ENCODE assay signal across 19 cellular contexts in genomic region chr3:171054231-171054630, GRCh38. TPM values are rescaled to one million over a fixed set of nuclear protein-coding genes. Genes with fewer than 3 reads are reported as not detected.
DNase-seq lines count a peak whose midpoint lies in the region; ATAC-seq, FAIRE-seq and TF ChIP-seq lines count a peak whose summit lies in the region.
"Had no signal": no experiment of that assay in that cellular context is flagged by ENCODE, and none has a peak within 500 bp of the region (broad histone marks: within the 10 kb centered on the region; RNA-seq: fewer than 3 reads in every experiment).

No MANE protein-coding gene starts in this region.

- no peak overlapping the region for H3K27ac Mint-ChIP-seq in effector memory CD8-positive, alpha-beta T cell

- TF ChIP-seq POLR2A in A549 (IDR thresholded peaks at IDR 0.05; ENCODE audit: low read length), result no peak

- H3K36me3 ChIP-seq in PC-9 (ENCODE audit: low read depth) (no peaks in the 10 kb centered on the region), lower lobe of right lung (no peaks in the 10 kb centered on the region)

- TF ChIP-seq RAD21 in A549 (conservative IDR thresholded peaks at IDR 0.05 in 1 of 2, IDR thresholded peaks at IDR 0.05 in 1 of 2), result no peak

- TF ChIP-seq CTCF in A549 (IDR thresholded peaks at IDR 0.05) (no peak), PC-9 (conservative IDR thresholded peaks at IDR 0.05) (no peak), lower lobe of right lung (IDR thresholded peaks at IDR 0.05) (no peak)

- no peak overlapping the region for H2AFZ ChIP-seq in PC-9

- WGBS in A549 (ENCODE audit: missing lambda C conversion rate), result 53% methylated on average over 1 of the region's 1 CpG

- H3K4me1 ChIP-seq in A549, result peaks cover 58% of the 10 kb centered on the region
- peaks cover 43% of the 10 kb centered on the region for H3K4me1 ChIP-seq in PC-9 (replicated peaks; ENCODE audit: insufficient read depth)
- H3K4me1 ChIP-seq in lower lobe of right lung, result no peaks in the 10 kb centered on the region

- DNase-seq in A549 (ENCODE audit: low read depth in 1 of 2, low spot score in 1 of 2) (no peak), PC-9 (no peak), kidney glomerular epithelial cell (lab: John Stamatoyannopoulos, UW) (peak; percentile 42), lower lobe of right lung (no peak)
- DNase-seq in stimulated activated naive CD8-positive, alpha-beta T cell treated with anti-CD3 and anti-CD28 coated beads, Interleukin-15, Interleukin-2, amounts not matched to agents 100 U/mL and 50 U/mL, for 24 hours, result no peak
- DNase-seq in effector memory CD8-positive, alpha-beta T cell, result no peak
- DNase-seq: C1 segment of cervical spinal cord; CD4-positive, alpha-beta memory T cell; COR-L47; DMS153; DND-41; H7; HCEC 1CT had no signal

- H3K4me3 ChIP-seq in A549 (no peak overlapping the region), PC-9 (no peak overlapping the region), lower lobe of right lung (no peak overlapping the region)

- FAIRE-seq in A549 (lab: Jason Lieb, UNC), result no peak
- FAIRE-seq: A204.1, G401.6, GM12892, H1 had no signal

- no peaks in the 10 kb centered on the region for H3K4me1 Mint-ChIP-seq in effector memory CD8-positive, alpha-beta T cell (ENCODE audit: low read depth in 2 of 2)

- no TSS peak for BruUV-seq in PC-9 (replicated peaks; lab: Mats Ljungman, UMichigan)

- no peaks in the 10 kb centered on the region for H3K9me2 ChIP-seq in PC-9 (ENCODE audit: insufficient read depth)

- peak overlapping the region; percentile 68 to 86; a peak in 3 of 6 replicates for H3K27ac ChIP-seq in A549
- H3K27ac ChIP-seq in PC-9, result peak overlapping the region; percentile 81
- no peak overlapping the region for H3K27ac ChIP-seq in lower lobe of right lung
- H3K27ac ChIP-seq: 22Rv1 had no signal

- H4K20me1 ChIP-seq in PC-9 (ENCODE audit: insufficient read depth), result no peaks in the 10 kb centered on the region

- no peaks in the 10 kb centered on the region for H3K27me3 ChIP-seq in PC-9 (ENCODE audit: insufficient read depth, low read depth)
- H3K27me3 ChIP-seq in lower lobe of right lung (ENCODE audit: low read depth), result no peaks in the 10 kb centered on the region

- peaks cover 2% of the 10 kb centered on the region for H3K36me3 Mint-ChIP-seq in effector memory CD8-positive, alpha-beta T cell (ENCODE audit: insufficient read depth)

- H3K9me3 ChIP-seq in A549 (no peaks in the 10 kb centered on the region), PC-9 (ENCODE audit: insufficient read depth, low read depth) (peaks cover 5% of the 10 kb centered on the region; the same call in 1 of the 2 replicates), lower lobe of right lung (no peaks in the 10 kb centered on the region)

- H3K4me3 Mint-ChIP-seq in effector memory CD8-positive, alpha-beta T cell, result no peak overlapping the region
- H3K4me3 Mint-ChIP-seq: CD4-positive, alpha-beta memory T cell had no signal

- CTCF ChIA-PET in A549 (lab: Yijun Ruan, JAX) (interaction anchor here (1.2 to 1.9 kb wide), 2 partner anchors 93 to 129 kb away, joined by 3 to 6 read pairs; no protein-coding TSS in a partner anchor), PC-9 (lab: Charles Lee) (interaction anchor here (0.7 kb wide), 1 partner anchor 1278 kb away, joined by 4 read pairs; no protein-coding TSS in a partner anchor)

- no peaks in the 10 kb centered on the region for H3K79me2 ChIP-seq in PC-9 (ENCODE audit: low read depth)

- H3K27me3 Mint-ChIP-seq in effector memory CD8-positive, alpha-beta T cell, result peaks cover 0 to 6% of the 10 kb centered on the region in 2 donors
- H3K27me3 Mint-ChIP-seq: CD4-positive, alpha-beta memory T cell had no signal

- peak overlapping the region; percentile 81; the same call in 2 of the 3 replicates for H3K4me2 ChIP-seq in A549
- H3K4me2 ChIP-seq in PC-9, result no peak overlapping the region; the same call in 1 of the 2 replicates

- no peaks in the 10 kb centered on the region for H3K9me3 Mint-ChIP-seq in effector memory CD8-positive, alpha-beta T cell

- intact Hi-C loops in PC-9 (cut with micrococcal nuclease; ENCODE audit: unreplicated experiment) (loop anchor here (10.0 kb wide), 1 partner anchor 1291 kb away; no protein-coding TSS in a partner anchor), lower lobe of right lung (cut with DNase I) (no loop called here)

- peaks cover 27% of the 10 kb centered on the region for H3F3A ChIP-seq in PC-9 (ENCODE audit: insufficient read depth, low read depth)

- POLR2A ChIA-PET in A549 (lab: Yijun Ruan, JAX) (no interaction called here), PC-9 (lab: Charles Lee; ENCODE audit: unreplicated experiment) (no interaction called here)

- ATAC-seq in A549, result no peak
- ATAC-seq in stimulated activated naive CD8-positive, alpha-beta T cell treated with anti-CD3 and anti-CD28 coated beads, Interleukin-15, Interleukin-2, amounts not matched to agents 100 U/mL and 50 U/mL, for 24 hours, result no peak
- no peak for ATAC-seq in lower lobe of right lung
- no peak for ATAC-seq in effector memory CD8-positive, alpha-beta T cell (replicated peaks)

- no peak for TF ChIP-seq EP300 in A549 (IDR thresholded peaks at IDR 0.05)

TF ChIP-seq in A549, 52 proteins besides CTCF, POLR2A, EP300 and RAD21:
- TF ChIP-seq, protein P1, sequence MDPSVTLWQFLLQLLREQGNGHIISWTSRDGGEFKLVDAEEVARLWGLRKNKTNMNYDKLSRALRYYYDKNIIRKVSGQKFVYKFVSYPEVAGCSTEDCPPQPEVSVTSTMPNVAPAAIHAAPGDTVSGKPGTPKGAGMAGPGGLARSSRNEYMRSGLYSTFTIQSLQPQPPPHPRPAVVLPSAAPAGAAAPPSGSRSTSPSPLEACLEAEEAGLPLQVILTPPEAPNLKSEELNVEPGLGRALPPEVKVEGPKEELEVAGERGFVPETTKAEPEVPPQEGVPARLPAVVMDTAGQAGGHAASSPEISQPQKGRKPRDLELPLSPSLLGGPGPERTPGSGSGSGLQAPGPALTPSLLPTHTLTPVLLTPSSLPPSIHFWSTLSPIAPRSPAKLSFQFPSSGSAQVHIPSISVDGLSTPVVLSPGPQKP (IDR thresholded peaks at IDR 0.05; ENCODE audit: low read depth, low read length), result no peak
- no peak for TF ChIP-seq MAX (IDR thresholded peaks at IDR 0.05)
- TF ChIP-seq HMGXB4 (CRISPR knock-in tag; IDR thresholded peaks at IDR 0.05; ENCODE audit: borderline replicate concordance), result no peak
- no peak for TF ChIP-seq HOXB13 (CRISPR knock-in tag; IDR thresholded peaks at IDR 0.05; ENCODE audit: low read depth)
- TF ChIP-seq SREBF2 (IDR thresholded peaks at IDR 0.05), result no peak
- no peak for TF ChIP-seq FOSL2 (IDR thresholded peaks at IDR 0.05)
- TF ChIP-seq FOSL2 (CRISPR knock-in tag; IDR thresholded peaks at IDR 0.05), result no peak
- no peak for TF ChIP-seq MAFK (IDR thresholded peaks at IDR 0.05; ENCODE audit: partially characterized antibody)
- TF ChIP-seq TP53 (CRISPR knock-in tag; IDR thresholded peaks at IDR 0.05), result no peak
- no peak for TF ChIP-seq REST (IDR thresholded peaks at IDR 0.05)
- TF ChIP-seq EHMT2 (IDR thresholded peaks at IDR 0.05; ENCODE audit: low read depth), result no peak
- TF ChIP-seq PHF8 (IDR thresholded peaks at IDR 0.05; ENCODE audit: borderline replicate concordance, low read depth), result no peak
- no peak for TF ChIP-seq MYC (IDR thresholded peaks at IDR 0.05; ENCODE audit: borderline replicate concordance, low read length)
TF ChIP-seq in A549: peak in this region for 0.

RNA-seq across cellular contexts. Expression of gene SLC2A2, which starts 27.7 kb away (rescaled TPM):
- polyA plus RNA-seq in A549 (2011; rRNA removed) (not detected in 2 replicates), A549 (2017; fragmentation: RNase III; extraction: RNeasy Plus Mini Kit Qiagen cat#74134 plus additional on column Dnase treatment) (not detected in 3 replicates)
- not detected in 2 replicates for polyA plus RNA-seq in A549 (2012; cell fraction: cytosol; rRNA removed)
- not detected in 2 replicates for polyA plus RNA-seq in A549 (2012; cell fraction: nucleus; rRNA removed)
- not detected in 2 replicates for polyA minus RNA-seq in A549 (2011; rRNA and poly(A)+ RNA removed)
- total RNA-seq in PC-9 (2021) (not detected in 2 replicates), lower lobe of right lung (not detected)
- total RNA-seq: CD4-positive, alpha-beta memory T cell; H1; H7 had no signal
- polyA plus RNA-seq: BJ; CD4-positive, alpha-beta memory T cell; H1 had no signal
